ENCODE assay signal across 33 cellular contexts in genomic region chr19:3898426-3898825, GRCh38. TPM values are rescaled to one million over a fixed set of nuclear protein-coding genes. Genes with fewer than 3 reads are reported as not detected.
"Had no signal": no experiment of that assay in that cellular context is flagged by ENCODE, and none has a peak within 500 bp of the region (broad histone marks: within the 10 kb centered on the region; RNA-seq: fewer than 3 reads in every experiment).

No MANE protein-coding gene starts in this region.

- H3K27ac ChIP-seq: left lung, lower lobe of right lung, ovary, right atrium auricular region, right lobe of liver, stomach, suprapubic skin, tibial artery, upper lobe of right lung had no signal

- H3K4me1 ChIP-seq: left lung, lower lobe of right lung, right atrium auricular region, right lobe of liver, suprapubic skin, upper lobe of right lung had no signal

- H3K4me3 ChIP-seq: left lung, lower lobe of right lung, ovary, right atrium auricular region, right lobe of liver, smooth muscle cell, stomach, suprapubic skin, thoracic aorta, tibial artery, upper lobe of right lung had no signal

- FAIRE-seq: islet of Langerhans, kidney, urothelium cell line had no signal

- H3K27ac Mint-ChIP-seq: progenitor cell of endocrine pancreas; stimulated activated naive B cell treated with anti-CD40 and anti-IgM and Interleukin-4, amounts not matched to agents 10 μg/mL and 1 μg/mL and 100 μg/mL, for 72 hours had no signal

- ATAC-seq: left colon; left lung; lower lobe of right lung; right lobe of liver; stimulated activated naive B cell treated with anti-CD40 and anti-IgM and Interleukin-4, amounts not matched to agents 10 μg/mL and 1 μg/mL and 100 μg/mL, for 72 hours; stimulated activated naive CD8-positive, alpha-beta T cell treated with anti-CD3 and anti-CD28 coated beads, Interleukin-15, Interleukin-2, amounts not matched to agents 100 U/mL and 50 U/mL, for 24 hours; upper lobe of right lung had no signal

- H3K36me3 Mint-ChIP-seq: naive thymus-derived CD8-positive, alpha-beta T cell; stimulated activated naive B cell treated with anti-CD40 and anti-IgM and Interleukin-4, amounts not matched to agents 10 μg/mL and 1 μg/mL and 100 μg/mL, for 72 hours had no signal

- H3K9me3 ChIP-seq: right lobe of liver, suprapubic skin, thoracic aorta had no signal

- DNase-seq: hippocampal formation; kidney; left colon; left lung; lower lobe of right lung; mammary epithelial cell; mesenchymal stem cell; ovary; right lobe of liver; stimulated activated CD4-positive, alpha-beta T cell treated with anti-CD3 and anti-CD28 coated beads, Interleukin-15, amount 100 ng/mL, for 24 hours; stimulated activated CD4-positive, alpha-beta T cell treated with anti-CD3 and anti-CD28 coated beads, Interleukin-2, amount 100 ng/mL, for 24 hours; stimulated activated CD4-positive, alpha-beta T cell treated with anti-CD3 and anti-CD28 coated beads, Interleukin-4, amount 100 ng/mL, for 1 hour; stimulated activated naive B cell treated with anti-CD40 and anti-IgM and Interleukin-4, amounts not matched to agents 10 μg/mL and 1 μg/mL and 100 μg/mL, for 72 hours; stimulated activated naive CD8-positive, alpha-beta T cell treated with anti-CD3 and anti-CD28 coated beads, Interleukin-15, Interleukin-2, amounts not matched to agents 100 U/mL and 50 U/mL, for 24 hours; stomach; tibial artery; trophoblast cell; upper lobe of right lung had no signal

- H3K36me3 ChIP-seq: left lung, lower lobe of right lung, ovary, right atrium auricular region, right lobe of liver, stomach, suprapubic skin, thoracic aorta, tibial artery, upper lobe of right lung had no signal

- H3K4me1 Mint-ChIP-seq: stimulated activated naive B cell treated with anti-CD40 and anti-IgM and Interleukin-4, amounts not matched to agents 10 μg/mL and 1 μg/mL and 100 μg/mL, for 72 hours had no signal

- H3K4me3 Mint-ChIP-seq: stimulated activated naive B cell treated with anti-CD40 and anti-IgM and Interleukin-4, amounts not matched to agents 10 μg/mL and 1 μg/mL and 100 μg/mL, for 72 hours had no signal

RNA-seq across cellular contexts. Expression of gene ATCAY, which starts 17.9 kb away (rescaled TPM):
- total RNA-seq: left lung; liver; lower lobe of right lung; mammary epithelial cell; naive thymus-derived CD8-positive, alpha-beta T cell; omental fat pad; pulmonary artery endothelial cell; renal cortical epithelial cell; right atrium auricular region; right lobe of liver; suprapubic skin; thoracic aorta; upper lobe of right lung had no signal
- polyA plus RNA-seq: liver, mammary epithelial cell, ovary had no signal

RNA-seq across cellular contexts. Expression of gene ZFR2, which starts 29.6 kb away (rescaled TPM):
- total RNA-seq: left colon, liver, mammary epithelial cell, pulmonary artery endothelial cell, right atrium auricular region, right lobe of liver, skeletal muscle tissue, thoracic aorta had no signal
- polyA plus RNA-seq: liver, mammary epithelial cell had no signal

RNA-seq across cellular contexts. Expression of gene NMRK2, which starts 34.4 kb away (rescaled TPM):
- total RNA-seq: left colon; liver; lower lobe of right lung; mammary epithelial cell; mucosa of gallbladder; naive thymus-derived CD8-positive, alpha-beta T cell; omental fat pad; pulmonary artery endothelial cell; renal cortical epithelial cell; smooth muscle cell; suprapubic skin had no signal
- polyA plus RNA-seq: mammary epithelial cell; naive thymus-derived CD8-positive, alpha-beta T cell; neural cell; smooth muscle cell had no signal
